In genomic region chr16:27364493-27365141, GRCh38 we compare ENCODE assay signal across 11 cellular contexts. TPM values are rescaled to one million over a fixed set of nuclear protein-coding genes. Genes with fewer than 3 reads are reported as not detected.
A peak's percentile ranks its signal among the peaks of the same experiment; 100 is the strongest.
DNase-seq lines count a peak whose midpoint lies in the region; ATAC-seq and TF ChIP-seq lines count a peak whose summit lies in the region.
"Had no signal": no experiment of that assay in that cellular context is flagged by ENCODE, and none has a peak within 500 bp of the region (broad histone marks: within the 10 kb centered on the region; RNA-seq: fewer than 3 reads in every experiment).

No MANE protein-coding gene starts in this region.

- no peak for ATAC-seq in GM18873 (IDR thresholded peaks at IDR 0.05; ENCODE audit: low FRiP score, unreplicated experiment)

- POLR2A ChIA-PET in MCF 10A (lab: Yijun Ruan, JAX), result no interaction called here

- no peak overlapping the region for H3K4me3 ChIP-seq in breast epithelium
- H3K4me3 ChIP-seq: ovary had no signal

- H3K36me3 Mint-ChIP-seq in MCF 10A (ENCODE audit: insufficient read depth, unreplicated experiment) (peaks cover 35% of the 10 kb centered on the region), immature natural killer cell (peaks cover 7 to 33% (median 23%) of the 10 kb centered on the region in 3 donors), type B pancreatic cell (peaks cover 7% of the 10 kb centered on the region)
- peaks cover 62% of the 10 kb centered on the region for H3K36me3 Mint-ChIP-seq in T-helper 2 cell treated with Interferon-gamma antibody and Interleukin-4, amounts not matched to agents 5 μg/mL and 100 μg/mL, for 36 hours (ENCODE audit: low read depth)

- no peaks in the 10 kb centered on the region for H3K9me3 ChIP-seq in breast epithelium
- H3K9me3 ChIP-seq: ovary had no signal

- H3K4me1 ChIP-seq in breast epithelium, result no peaks in the 10 kb centered on the region

- peak; percentile 60 for DNase-seq in MCF 10A (ENCODE audit: unreplicated experiment)
- no peak for DNase-seq in breast epithelium (ENCODE audit: low spot score in 2 of 2)
- no peak for DNase-seq in T-helper 2 cell treated with Interferon-gamma antibody and Interleukin-4, amounts not matched to agents 5 μg/mL and 100 μg/mL, for 36 hours (ENCODE audit: low spot score)
- DNase-seq in immature natural killer cell, result no peak
- no peak for DNase-seq in type B pancreatic cell (ENCODE audit: extremely low spot score, unreplicated experiment)
- DNase-seq in ecto neural progenitor cell (ENCODE audit: low spot score), result no peak
- no peak for DNase-seq in substantia nigra (lab: John Stamatoyannopoulos, UW)
- DNase-seq: COR-L47 had no signal

- H3K27me3 ChIP-seq in breast epithelium, result no peaks in the 10 kb centered on the region
- H3K27me3 ChIP-seq: ovary had no signal

- no peaks in the 10 kb centered on the region for H3K36me3 ChIP-seq in breast epithelium
- H3K36me3 ChIP-seq: ovary had no signal

- TF ChIP-seq CTCF in MCF 10A (IDR thresholded peaks at IDR 0.05; ENCODE audit: unreplicated experiment) (no peak), breast epithelium (IDR thresholded peaks at IDR 0.05) (no peak), type B pancreatic cell (conservative IDR thresholded peaks at IDR 0.05) (no peak)

- CTCF ChIA-PET in MCF 10A (lab: Yijun Ruan, JAX), result interaction anchor here (1.0 to 6.5 kb wide), 6 partner anchors 9 to 210 kb away, joined by 3 to 248 read pairs (median 20); no protein-coding TSS in a partner anchor

- H3K9me3 Mint-ChIP-seq in MCF 10A (ENCODE audit: unreplicated experiment) (no peaks in the 10 kb centered on the region), immature natural killer cell (no peaks in the 10 kb centered on the region), type B pancreatic cell (no peaks in the 10 kb centered on the region)
- peaks cover 3% of the 10 kb centered on the region for H3K9me3 Mint-ChIP-seq in T-helper 2 cell treated with Interferon-gamma antibody and Interleukin-4, amounts not matched to agents 5 μg/mL and 100 μg/mL, for 36 hours
- H3K9me3 Mint-ChIP-seq: central memory CD8-positive, alpha-beta T cell had no signal

- no peaks in the 10 kb centered on the region for H3K27me3 Mint-ChIP-seq in MCF 10A (ENCODE audit: insufficient read depth, unreplicated experiment)
- H3K27me3 Mint-ChIP-seq in T-helper 2 cell treated with Interferon-gamma antibody and Interleukin-4, amounts not matched to agents 5 μg/mL and 100 μg/mL, for 36 hours (ENCODE audit: low read depth), result no peaks in the 10 kb centered on the region
- H3K27me3 Mint-ChIP-seq in immature natural killer cell (ENCODE audit: low read depth in 3 of 3), result peaks cover 5 to 15% (median 8%) of the 10 kb centered on the region in 3 donors
- no peaks in the 10 kb centered on the region for H3K27me3 Mint-ChIP-seq in type B pancreatic cell
- H3K27me3 Mint-ChIP-seq: central memory CD8-positive, alpha-beta T cell had no signal

- no TSS peak for BruUV-seq in MCF 10A (replicated peaks; lab: Mats Ljungman, UMichigan)

- peak overlapping the region in 1 of 2 donors; percentile 17 for H3K27ac ChIP-seq in breast epithelium
- no peak overlapping the region for H3K27ac ChIP-seq in substantia nigra (ENCODE audit: low read depth, low read length, poor library complexity, severe bottlenecking)
- H3K27ac ChIP-seq: ovary had no signal

- H3K4me3 Mint-ChIP-seq in MCF 10A (ENCODE audit: unreplicated experiment) (no peak overlapping the region), immature natural killer cell (no peak overlapping the region), type B pancreatic cell (peak overlapping the region; percentile 59)
- no peak overlapping the region for H3K4me3 Mint-ChIP-seq in T-helper 2 cell treated with Interferon-gamma antibody and Interleukin-4, amounts not matched to agents 5 μg/mL and 100 μg/mL, for 36 hours
- H3K4me3 Mint-ChIP-seq: central memory CD8-positive, alpha-beta T cell had no signal

- H3K4me1 Mint-ChIP-seq in MCF 10A (ENCODE audit: insufficient read depth, unreplicated experiment) (peaks cover 6% of the 10 kb centered on the region), immature natural killer cell (peaks cover 21 to 35% of the 10 kb centered on the region in 2 donors), type B pancreatic cell (ENCODE audit: unreplicated experiment) (peaks cover 3% of the 10 kb centered on the region)
- H3K4me1 Mint-ChIP-seq in T-helper 2 cell treated with Interferon-gamma antibody and Interleukin-4, amounts not matched to agents 5 μg/mL and 100 μg/mL, for 36 hours (ENCODE audit: low read depth), result peaks cover 58% of the 10 kb centered on the region

- no peak overlapping the region for H3K27ac Mint-ChIP-seq in MCF 10A (ENCODE audit: low read depth, unreplicated experiment)
- H3K27ac Mint-ChIP-seq in T-helper 2 cell treated with Interferon-gamma antibody and Interleukin-4, amounts not matched to agents 5 μg/mL and 100 μg/mL, for 36 hours, result peak overlapping the region; percentile 66
- H3K27ac Mint-ChIP-seq in immature natural killer cell, result peak overlapping the region; percentile 23 to 98 (median 76)
- H3K27ac Mint-ChIP-seq in type B pancreatic cell, result peak overlapping the region; percentile 73

- intact Hi-C loops in MCF 10A (cut with micrococcal nuclease), result no loop called here
- intact Hi-C loops in breast epithelium (cut with DNase I; ENCODE audit: low total_unique reads), result loop anchor here (5.0 kb wide), 1 partner anchor 407 kb away; no protein-coding TSS in a partner anchor

- TF ChIP-seq POLR2A in breast epithelium (IDR thresholded peaks at IDR 0.05), result no peak

RNA-seq across cellular contexts. Expression of gene IL21R, which starts 37.4 kb away (rescaled TPM):
- total RNA-seq in MCF 10A (2022) (0.15 and 0.21 TPM in 2 replicates), breast epithelium (under 1 TPM in 2 of 3 donors, not detected in 1; 0.16 to 0.33 TPM), type B pancreatic cell (ENCODE audit: low replicate concordance) (0.29 TPM in 1 of 2 replicates, not detected in the other)
- polyA plus RNA-seq in immature natural killer cell, result 10 to 100 TPM; 27.5 to 59.7 (median 49.6) TPM

RNA-seq across cellular contexts. Expression of gene IL4R, which starts 50.8 kb away (rescaled TPM):
- total RNA-seq in MCF 10A (2022), result 50.4 and 51.9 TPM in 2 replicates
- 10 to 100 TPM; 18.7 to 53.4 (median 51.8) TPM for total RNA-seq in breast epithelium
- 10 to 100 TPM; 15.7 to 38.7 (median 20.1) TPM for polyA plus RNA-seq in immature natural killer cell
- 12.3 and 22.1 TPM in 2 replicates for total RNA-seq in type B pancreatic cell (ENCODE audit: low replicate concordance)
